In the genomic region with DNA sequence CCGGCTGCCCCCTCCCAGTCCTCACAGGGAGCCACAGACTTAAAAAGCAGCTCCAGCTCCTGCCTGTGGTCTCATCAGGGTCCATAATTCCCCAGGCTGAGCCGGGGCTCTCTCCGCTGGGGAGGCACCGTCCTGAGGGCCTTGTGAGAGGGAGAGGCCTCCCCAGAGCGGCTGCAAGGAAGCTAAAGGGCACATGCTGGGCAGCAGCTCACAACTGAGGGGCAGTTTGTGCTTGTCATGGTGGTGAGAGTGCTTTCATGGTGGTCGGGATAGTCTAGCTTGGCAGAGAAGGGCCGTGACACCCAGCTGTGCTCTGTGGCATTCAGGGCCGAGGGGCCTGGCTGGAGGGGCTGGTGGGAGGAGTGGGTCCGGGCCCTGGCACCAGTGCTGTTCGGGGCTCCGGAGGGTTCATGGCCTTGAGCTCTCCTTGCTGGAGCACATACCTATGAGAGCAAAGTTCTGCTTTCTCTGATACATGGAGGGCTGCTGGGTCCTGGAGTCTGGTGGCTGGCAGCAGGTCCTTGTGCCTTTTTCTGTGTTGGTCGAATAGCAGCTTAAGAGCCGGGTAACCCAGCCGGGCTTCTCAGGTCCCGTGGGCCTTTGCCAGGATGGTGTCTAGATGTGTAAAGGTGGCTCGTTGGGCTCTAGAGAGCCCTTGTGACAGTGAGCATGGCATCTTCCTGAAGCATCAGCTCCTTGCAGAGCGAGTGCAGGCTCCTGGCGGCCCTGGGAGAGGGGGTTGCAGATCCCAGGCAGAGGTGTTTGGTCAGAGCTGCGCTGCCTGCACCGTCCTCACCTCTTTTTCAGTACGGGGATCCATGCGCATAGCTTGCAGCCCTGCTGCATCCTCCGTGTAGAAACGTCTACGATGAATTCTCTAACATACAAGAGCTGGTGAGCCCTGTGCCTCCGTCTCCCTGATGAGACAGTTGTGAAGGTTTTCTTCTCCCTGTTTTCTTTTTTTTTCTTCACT, we compare ENCODE assay signal across 1 cellular context.
A peak's percentile ranks its signal among the peaks of the same experiment; 100 is the strongest.
TF ChIP-seq lines count a peak whose summit lies in the region.

No MANE protein-coding gene starts in this region.

TF ChIP-seq in HepG2, 621 proteins besides CTCF, POLR2A, EP300 and RAD21 (continued from another document and continues in another):
- TF ChIP-seq, protein P1, sequence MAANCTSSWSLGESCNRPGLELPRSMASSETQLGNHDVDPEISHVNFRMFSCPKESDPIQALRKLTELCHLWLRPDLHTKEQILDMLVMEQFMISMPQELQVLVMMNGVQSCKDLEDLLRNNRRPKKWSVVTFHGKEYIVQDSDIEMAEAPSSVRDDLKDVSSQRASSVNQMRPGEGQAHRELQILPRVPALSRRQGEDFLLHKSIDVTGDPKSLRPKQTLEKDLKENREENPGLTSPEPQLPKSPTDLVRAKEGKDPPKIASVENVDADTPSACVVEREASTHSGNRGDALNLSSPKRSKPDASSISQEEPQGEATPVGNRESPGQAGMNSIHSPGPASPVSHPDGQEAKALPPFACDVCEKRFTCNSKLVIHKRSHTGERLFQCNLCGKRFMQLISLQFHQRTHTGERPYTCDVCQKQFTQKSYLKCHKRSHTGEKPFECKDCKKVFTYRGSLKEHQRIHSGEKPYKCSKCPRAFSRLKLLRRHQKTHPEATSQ (CRISPR knock-in tag; IDR thresholded peaks at IDR 0.05; ENCODE audit: borderline replicate concordance) = no peak
- TF ChIP-seq, protein P2, sequence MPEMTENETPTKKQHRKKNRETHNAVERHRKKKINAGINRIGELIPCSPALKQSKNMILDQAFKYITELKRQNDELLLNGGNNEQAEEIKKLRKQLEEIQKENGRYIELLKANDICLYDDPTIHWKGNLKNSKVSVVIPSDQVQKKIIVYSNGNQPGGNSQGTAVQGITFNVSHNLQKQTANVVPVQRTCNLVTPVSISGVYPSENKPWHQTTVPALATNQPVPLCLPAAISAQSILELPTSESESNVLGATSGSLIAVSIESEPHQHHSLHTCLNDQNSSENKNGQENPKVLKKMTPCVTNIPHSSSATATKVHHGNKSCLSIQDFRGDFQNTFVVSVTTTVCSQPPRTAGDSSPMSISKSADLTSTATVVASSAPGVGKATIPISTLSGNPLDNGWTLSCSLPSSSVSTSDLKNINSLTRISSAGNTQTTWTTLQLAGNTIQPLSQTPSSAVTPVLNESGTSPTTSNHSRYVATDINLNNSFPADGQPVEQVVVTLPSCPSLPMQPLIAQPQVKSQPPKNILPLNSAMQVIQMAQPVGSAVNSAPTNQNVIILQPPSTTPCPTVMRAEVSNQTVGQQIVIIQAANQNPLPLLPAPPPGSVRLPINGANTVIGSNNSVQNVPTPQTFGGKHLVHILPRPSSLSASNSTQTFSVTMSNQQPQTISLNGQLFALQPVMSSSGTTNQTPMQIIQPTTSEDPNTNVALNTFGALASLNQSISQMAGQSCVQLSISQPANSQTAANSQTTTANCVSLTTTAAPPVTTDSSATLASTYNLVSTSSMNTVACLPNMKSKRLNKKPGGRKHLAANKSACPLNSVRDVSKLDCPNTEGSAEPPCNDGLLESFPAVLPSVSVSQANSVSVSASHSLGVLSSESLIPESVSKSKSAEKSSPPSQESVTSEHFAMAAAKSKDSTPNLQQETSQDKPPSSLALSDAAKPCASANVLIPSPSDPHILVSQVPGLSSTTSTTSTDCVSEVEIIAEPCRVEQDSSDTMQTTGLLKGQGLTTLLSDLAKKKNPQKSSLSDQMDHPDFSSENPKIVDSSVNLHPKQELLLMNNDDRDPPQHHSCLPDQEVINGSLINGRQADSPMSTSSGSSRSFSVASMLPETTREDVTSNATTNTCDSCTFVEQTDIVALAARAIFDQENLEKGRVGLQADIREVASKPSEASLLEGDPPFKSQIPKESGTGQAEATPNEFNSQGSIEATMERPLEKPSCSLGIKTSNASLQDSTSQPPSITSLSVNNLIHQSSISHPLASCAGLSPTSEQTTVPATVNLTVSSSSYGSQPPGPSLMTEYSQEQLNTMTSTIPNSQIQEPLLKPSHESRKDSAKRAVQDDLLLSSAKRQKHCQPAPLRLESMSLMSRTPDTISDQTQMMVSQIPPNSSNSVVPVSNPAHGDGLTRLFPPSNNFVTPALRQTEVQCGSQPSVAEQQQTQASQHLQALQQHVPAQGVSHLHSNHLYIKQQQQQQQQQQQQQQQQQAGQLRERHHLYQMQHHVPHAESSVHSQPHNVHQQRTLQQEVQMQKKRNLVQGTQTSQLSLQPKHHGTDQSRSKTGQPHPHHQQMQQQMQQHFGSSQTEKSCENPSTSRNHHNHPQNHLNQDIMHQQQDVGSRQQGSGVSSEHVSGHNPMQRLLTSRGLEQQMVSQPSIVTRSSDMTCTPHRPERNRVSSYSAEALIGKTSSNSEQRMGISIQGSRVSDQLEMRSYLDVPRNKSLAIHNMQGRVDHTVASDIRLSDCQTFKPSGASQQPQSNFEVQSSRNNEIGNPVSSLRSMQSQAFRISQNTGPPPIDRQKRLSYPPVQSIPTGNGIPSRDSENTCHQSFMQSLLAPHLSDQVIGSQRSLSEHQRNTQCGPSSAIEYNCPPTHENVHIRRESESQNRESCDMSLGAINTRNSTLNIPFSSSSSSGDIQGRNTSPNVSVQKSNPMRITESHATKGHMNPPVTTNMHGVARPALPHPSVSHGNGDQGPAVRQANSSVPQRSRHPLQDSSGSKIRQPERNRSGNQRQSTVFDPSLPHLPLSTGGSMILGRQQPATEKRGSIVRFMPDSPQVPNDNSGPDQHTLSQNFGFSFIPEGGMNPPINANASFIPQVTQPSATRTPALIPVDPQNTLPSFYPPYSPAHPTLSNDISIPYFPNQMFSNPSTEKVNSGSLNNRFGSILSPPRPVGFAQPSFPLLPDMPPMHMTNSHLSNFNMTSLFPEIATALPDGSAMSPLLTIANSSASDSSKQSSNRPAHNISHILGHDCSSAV (CRISPR knock-in tag; IDR thresholded peaks at IDR 0.05; ENCODE audit: borderline replicate concordance) = no peak
- TF ChIP-seq, protein P3, sequence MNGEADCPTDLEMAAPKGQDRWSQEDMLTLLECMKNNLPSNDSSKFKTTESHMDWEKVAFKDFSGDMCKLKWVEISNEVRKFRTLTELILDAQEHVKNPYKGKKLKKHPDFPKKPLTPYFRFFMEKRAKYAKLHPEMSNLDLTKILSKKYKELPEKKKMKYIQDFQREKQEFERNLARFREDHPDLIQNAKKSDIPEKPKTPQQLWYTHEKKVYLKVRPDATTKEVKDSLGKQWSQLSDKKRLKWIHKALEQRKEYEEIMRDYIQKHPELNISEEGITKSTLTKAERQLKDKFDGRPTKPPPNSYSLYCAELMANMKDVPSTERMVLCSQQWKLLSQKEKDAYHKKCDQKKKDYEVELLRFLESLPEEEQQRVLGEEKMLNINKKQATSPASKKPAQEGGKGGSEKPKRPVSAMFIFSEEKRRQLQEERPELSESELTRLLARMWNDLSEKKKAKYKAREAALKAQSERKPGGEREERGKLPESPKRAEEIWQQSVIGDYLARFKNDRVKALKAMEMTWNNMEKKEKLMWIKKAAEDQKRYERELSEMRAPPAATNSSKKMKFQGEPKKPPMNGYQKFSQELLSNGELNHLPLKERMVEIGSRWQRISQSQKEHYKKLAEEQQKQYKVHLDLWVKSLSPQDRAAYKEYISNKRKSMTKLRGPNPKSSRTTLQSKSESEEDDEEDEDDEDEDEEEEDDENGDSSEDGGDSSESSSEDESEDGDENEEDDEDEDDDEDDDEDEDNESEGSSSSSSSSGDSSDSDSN (CRISPR knock-in tag; IDR thresholded peaks at IDR 0.05) = no peak
- TF ChIP-seq TAF15 (IDR thresholded peaks at IDR 0.05; ENCODE audit: low read depth, low read length, poor library complexity, severe bottlenecking) (no peak), ZNF660 (CRISPR knock-in tag; IDR thresholded peaks at IDR 0.05; ENCODE audit: borderline replicate concordance, low read depth) (no peak), XRCC5 (optimal IDR thresholded peaks at IDR 0.05; ENCODE audit: low read length) (no peak), BRCA1 (CRISPR knock-in tag; IDR thresholded peaks at IDR 0.05) (no peak), ZNF44 (CRISPR knock-in tag; IDR thresholded peaks at IDR 0.05) (no peak), ZNF337 (CRISPR knock-in tag; IDR thresholded peaks at IDR 0.05; ENCODE audit: borderline replicate concordance, low read depth) (no peak), ZNF782 (CRISPR knock-in tag; IDR thresholded peaks at IDR 0.05; ENCODE audit: borderline replicate concordance) (0 out of 2 replicates have a peak, but pooled peaks have one; percentile 26), ZFP36L2 (CRISPR knock-in tag; IDR thresholded peaks at IDR 0.05) (no peak), SALL2 (CRISPR knock-in tag; IDR thresholded peaks at IDR 0.05) (no peak), ZNF605 (CRISPR knock-in tag; IDR thresholded peaks at IDR 0.05) (no peak), ZNF138 (CRISPR knock-in tag; IDR thresholded peaks at IDR 0.05; ENCODE audit: low read depth) (no peak), ZNF224 (CRISPR knock-in tag; IDR thresholded peaks at IDR 0.05) (no peak), ESRRA (CRISPR knock-in tag; IDR thresholded peaks at IDR 0.05; ENCODE audit: low read depth) (peak; percentile 92), SNRNP70 (IDR thresholded peaks at IDR 0.05; ENCODE audit: low read depth, low read length) (no peak), PTBP1 (IDR thresholded peaks at IDR 0.05; ENCODE audit: low read depth, low read length, poor library complexity, severe bottlenecking) (no peak), ZNF614 (CRISPR knock-in tag; IDR thresholded peaks at IDR 0.05; ENCODE audit: borderline replicate concordance) (no peak), ZNF850 (CRISPR knock-in tag; conservative IDR thresholded peaks at IDR 0.05) (no peak), SP140L (CRISPR knock-in tag; IDR thresholded peaks at IDR 0.05; ENCODE audit: borderline replicate concordance) (no peak), REXO4 (CRISPR knock-in tag; IDR thresholded peaks at IDR 0.05; ENCODE audit: borderline replicate concordance) (no peak), GATAD1 (CRISPR knock-in tag; IDR thresholded peaks at IDR 0.05) (no peak), NAIF1 (CRISPR knock-in tag; IDR thresholded peaks at IDR 0.05; ENCODE audit: borderline replicate concordance) (no peak)
- TF ChIP-seq, protein P4, sequence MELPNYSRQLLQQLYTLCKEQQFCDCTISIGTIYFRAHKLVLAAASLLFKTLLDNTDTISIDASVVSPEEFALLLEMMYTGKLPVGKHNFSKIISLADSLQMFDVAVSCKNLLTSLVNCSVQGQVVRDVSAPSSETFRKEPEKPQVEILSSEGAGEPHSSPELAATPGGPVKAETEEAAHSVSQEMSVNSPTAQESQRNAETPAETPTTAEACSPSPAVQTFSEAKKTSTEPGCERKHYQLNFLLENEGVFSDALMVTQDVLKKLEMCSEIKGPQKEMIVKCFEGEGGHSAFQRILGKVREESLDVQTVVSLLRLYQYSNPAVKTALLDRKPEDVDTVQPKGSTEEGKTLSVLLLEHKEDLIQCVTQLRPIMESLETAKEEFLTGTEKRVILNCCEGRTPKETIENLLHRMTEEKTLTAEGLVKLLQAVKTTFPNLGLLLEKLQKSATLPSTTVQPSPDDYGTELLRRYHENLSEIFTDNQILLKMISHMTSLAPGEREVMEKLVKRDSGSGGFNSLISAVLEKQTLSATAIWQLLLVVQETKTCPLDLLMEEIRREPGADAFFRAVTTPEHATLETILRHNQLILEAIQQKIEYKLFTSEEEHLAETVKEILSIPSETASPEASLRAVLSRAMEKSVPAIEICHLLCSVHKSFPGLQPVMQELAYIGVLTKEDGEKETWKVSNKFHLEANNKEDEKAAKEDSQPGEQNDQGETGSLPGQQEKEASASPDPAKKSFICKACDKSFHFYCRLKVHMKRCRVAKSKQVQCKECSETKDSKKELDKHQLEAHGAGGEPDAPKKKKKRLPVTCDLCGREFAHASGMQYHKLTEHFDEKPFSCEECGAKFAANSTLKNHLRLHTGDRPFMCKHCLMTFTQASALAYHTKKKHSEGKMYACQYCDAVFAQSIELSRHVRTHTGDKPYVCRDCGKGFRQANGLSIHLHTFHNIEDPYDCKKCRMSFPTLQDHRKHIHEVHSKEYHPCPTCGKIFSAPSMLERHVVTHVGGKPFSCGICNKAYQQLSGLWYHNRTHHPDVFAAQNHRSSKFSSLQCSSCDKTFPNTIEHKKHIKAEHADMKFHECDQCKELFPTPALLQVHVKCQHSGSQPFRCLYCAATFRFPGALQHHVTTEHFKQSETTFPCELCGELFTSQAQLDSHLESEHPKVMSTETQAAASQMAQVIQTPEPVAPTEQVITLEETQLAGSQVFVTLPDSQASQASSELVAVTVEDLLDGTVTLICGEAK (IDR thresholded peaks at IDR 0.05) = no peak
- TF ChIP-seq, protein P4 (CRISPR knock-in tag; IDR thresholded peaks at IDR 0.05) = no peak
- TF ChIP-seq, protein P5, sequence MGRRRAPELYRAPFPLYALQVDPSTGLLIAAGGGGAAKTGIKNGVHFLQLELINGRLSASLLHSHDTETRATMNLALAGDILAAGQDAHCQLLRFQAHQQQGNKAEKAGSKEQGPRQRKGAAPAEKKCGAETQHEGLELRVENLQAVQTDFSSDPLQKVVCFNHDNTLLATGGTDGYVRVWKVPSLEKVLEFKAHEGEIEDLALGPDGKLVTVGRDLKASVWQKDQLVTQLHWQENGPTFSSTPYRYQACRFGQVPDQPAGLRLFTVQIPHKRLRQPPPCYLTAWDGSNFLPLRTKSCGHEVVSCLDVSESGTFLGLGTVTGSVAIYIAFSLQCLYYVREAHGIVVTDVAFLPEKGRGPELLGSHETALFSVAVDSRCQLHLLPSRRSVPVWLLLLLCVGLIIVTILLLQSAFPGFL (CRISPR knock-in tag; IDR thresholded peaks at IDR 0.05) = no peak
- TF ChIP-seq, protein P6, sequence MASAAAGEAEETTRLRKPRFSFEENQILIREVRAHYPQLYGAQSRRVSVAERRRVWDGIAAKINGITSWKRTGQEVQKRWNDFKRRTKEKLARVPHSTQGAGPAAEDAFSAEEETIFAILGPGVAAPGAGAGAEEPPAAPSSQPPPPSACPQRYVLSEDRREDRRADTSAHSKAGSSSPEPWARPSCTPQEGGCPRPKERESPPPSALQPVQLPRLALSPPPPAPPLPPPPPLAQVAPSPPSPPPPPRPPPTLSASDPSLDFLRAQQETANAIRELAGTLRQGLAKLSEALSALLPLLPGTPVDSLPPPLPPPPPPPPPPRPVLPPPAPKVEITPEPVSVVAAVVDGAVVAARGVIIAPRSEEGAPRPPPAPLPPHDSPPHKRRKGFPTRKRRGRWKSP (CRISPR knock-in tag; IDR thresholded peaks at IDR 0.05) = no peak; the same call in 1 of the 2 replicates
